24 cellular contexts compared by ENCODE assay signal in the genomic region with DNA sequence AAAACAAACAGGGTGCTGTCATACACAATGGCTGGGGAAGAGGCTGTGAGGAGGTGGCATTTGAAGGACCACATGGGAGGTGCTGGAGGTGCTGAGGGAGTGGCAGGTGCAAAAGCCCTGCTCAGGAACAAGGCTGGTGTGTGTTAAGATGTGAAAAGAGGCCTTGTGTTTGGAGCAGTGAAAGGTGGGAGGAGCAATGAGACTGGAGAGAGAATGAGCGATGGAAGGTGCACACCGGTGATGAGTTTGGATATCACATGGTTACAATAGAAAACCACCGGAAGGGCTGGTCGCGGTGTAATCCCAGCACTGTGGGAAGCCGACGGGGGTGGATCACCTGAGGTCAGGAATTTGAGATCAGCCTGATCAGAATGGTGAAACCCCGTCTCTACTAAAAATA.
A peak's percentile ranks its signal among the peaks of the same experiment; 100 is the strongest.
DNase-seq lines count a peak whose midpoint lies in the region; ATAC-seq lines count a peak whose summit lies in the region.
"Had no signal": no experiment of that assay in that cellular context is flagged by ENCODE, and none has a peak within 500 bp of the region (broad histone marks: within the 10 kb centered on the region; RNA-seq: fewer than 3 reads in every experiment).

No MANE protein-coding gene starts in this region.

- no peak for ATAC-seq in HG02759 (IDR thresholded peaks at IDR 0.05; ENCODE audit: unreplicated experiment)
- ATAC-seq: activated T-cell treated with anti-CD3 and anti-CD28 coated beads, Interleukin-2, amount 50 U/mL, for 4 hours had no signal

- DNase-seq in NCI-H2196 treated with DMSO at 0.1 percent for 48 hours (lab: John Stamatoyannopoulos, UW; ENCODE audit: unreplicated experiment), result peak; percentile 8
- no peak for DNase-seq in NCI-H2196 (lab: John Stamatoyannopoulos, UW; ENCODE audit: unreplicated experiment)
- DNase-seq in NCI-H2029 (lab: John Stamatoyannopoulos, UW), result peak; percentile 66
- DNase-seq in RPMI8226, result peak; percentile 31
- DNase-seq in islet precursor cell, result peak; percentile 42
- no peak for DNase-seq in activated gamma-delta T cell (lab: John Stamatoyannopoulos, UW)
- DNase-seq in EL, result no peak
- DNase-seq: activated B cell treated with CpG ODN at 0.5 μM for 24 hours; activated CD4-positive, alpha-beta T cell treated with anti-CD3 and anti-CD28 coated beads, Interleukin-2, amount 10 ng/mL, durations not matched to agents 7 days and 5 days; activated naive CD4-positive, alpha-beta T cell; activated T-cell treated with anti-CD3 and anti-CD28 coated beads, Interleukin-2, amount 50 U/mL, for 4 hours; AML-193; CD4-positive, CD25-positive, alpha-beta regulatory T cell; dermis blood vessel endothelial cell; endodermal cell; foreskin fibroblast; HCEC 1CT; left ventricle myocardium inferior; NCI-H2171; NCI-H82; Peyer's patch; small intestine; stimulated activated naive CD4-positive, alpha-beta T cell treated with Interleukin-2 at 50 U/mL for 16 hours had no signal

Comparison
In these comparisons a context has a peak if more than half of its experiments do, and no peak if none do; other contexts are left out.
1. DNase-seq: peak in NCI-H2196 treated with DMSO at 0.1 percent for 48 hours (single experiment), NCI-H2029 (single experiment), RPMI8226 (single experiment) and islet precursor cell (single experiment); none in NCI-H2196 (single experiment), activated gamma-delta T cell (single experiment) and EL (single experiment).